Comparison of ENCODE assay signal across 13 cellular contexts in the genomic region with DNA sequence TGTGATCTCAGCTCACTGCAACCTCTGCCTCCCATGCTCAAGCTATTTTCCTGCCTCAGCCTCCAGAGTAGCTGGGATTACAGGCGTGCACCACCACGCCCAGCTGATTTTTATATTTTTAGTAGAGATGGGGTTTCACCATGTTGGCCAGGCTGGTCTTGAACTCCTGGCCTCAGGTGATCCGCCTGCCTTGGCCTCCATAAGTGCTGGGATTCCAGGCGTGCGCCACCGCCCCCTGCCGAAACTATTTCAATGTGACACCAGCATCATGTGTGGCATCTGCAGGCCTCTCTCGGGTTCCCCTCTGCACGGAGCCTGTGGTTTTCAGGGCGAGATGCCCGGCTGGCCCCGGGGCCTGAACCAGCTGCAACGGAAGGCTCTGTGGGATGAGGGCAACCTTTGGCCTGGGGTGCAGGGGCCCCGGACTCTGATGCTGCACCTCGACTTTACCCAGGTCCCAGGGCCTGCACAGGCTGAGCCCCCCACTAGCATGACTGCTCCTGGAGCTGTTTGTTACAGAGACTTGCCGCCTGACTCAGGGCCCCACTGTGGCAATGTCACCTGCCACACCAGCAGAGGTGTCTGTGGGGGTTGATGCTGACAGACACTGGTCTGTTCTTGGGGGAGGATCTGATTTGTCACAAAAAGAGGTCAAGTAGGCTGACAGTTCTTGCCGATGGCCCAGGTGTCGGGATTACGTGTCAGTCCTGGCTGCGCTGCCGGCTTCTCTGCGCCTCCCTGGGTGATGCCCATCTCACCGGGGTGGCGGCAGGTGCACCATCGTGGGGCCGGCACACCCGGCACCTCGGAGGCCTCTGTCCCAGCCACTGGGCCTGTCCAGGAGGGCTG. TPM values are rescaled to one million over a fixed set of nuclear protein-coding genes. Genes with fewer than 3 reads are reported as not detected.
A peak's percentile ranks its signal among the peaks of the same experiment; 100 is the strongest.
DNase-seq lines count a peak whose midpoint lies in the region; FAIRE-seq and TF ChIP-seq lines count a peak whose summit lies in the region.
"Had no signal": no experiment of that assay in that cellular context is flagged by ENCODE, and none has a peak within 500 bp of the region (broad histone marks: within the 10 kb centered on the region; RNA-seq: fewer than 3 reads in every experiment).

No MANE protein-coding gene starts in this region.

- peak overlapping the region in 2 of 8 donors; percentile 26 to 57 for H3K27ac Mint-ChIP-seq in CD8-positive, alpha-beta memory T cell
- H3K27ac Mint-ChIP-seq: stimulated activated naive CD8-positive, alpha-beta T cell treated with anti-CD3 and anti-CD28 coated beads, Interleukin-15, Interleukin-2, amounts not matched to agents 100 ng/mL and 50 ng/mL, for 24 hours had no signal

- H3K27ac ChIP-seq in SJCRH30 = no peak overlapping the region
- H3K27ac ChIP-seq in CD8-positive, alpha-beta memory T cell (ENCODE audit: low read depth, low read length) = no peak overlapping the region

- H3K4me1 ChIP-seq in SJCRH30 = peaks cover 6% of the 10 kb centered on the region; the same call in 1 of the 2 replicates
- peaks cover 4% of the 10 kb centered on the region for H3K4me1 ChIP-seq in CD8-positive, alpha-beta memory T cell (ENCODE audit: insufficient read depth, low read length)

- H3K36me3 ChIP-seq in SJCRH30 = no peaks in the 10 kb centered on the region
- H3K36me3 ChIP-seq in CD8-positive, alpha-beta memory T cell (ENCODE audit: insufficient read depth, low read length) = no peaks in the 10 kb centered on the region

- in situ Hi-C loops in GM13977 (cut with MboI; ENCODE audit: low pct_unique_long_range_greater_than_20kb, low sequenced_read_pairs, unreplicated experiment) = loop anchor here (10.0 kb wide), 1 partner anchor 204 kb away; no protein-coding TSS in a partner anchor

- POLR2A ChIA-PET in CD8-positive, alpha-beta memory T cell (lab: Charles Lee) = interaction anchor here (0.6 kb wide), 1 partner anchor 17 kb away, joined by 3 read pairs; a partner anchor contains a TSS

- H3K4me3 ChIP-seq in AG09309 (ENCODE audit: control insufficient read depth, low read depth, low read length) (no peak overlapping the region), SJCRH30 (no peak overlapping the region), foreskin fibroblast (ENCODE audit: low read depth in 1 of 2, low read length in 2 of 2) (no peak overlapping the region)
- H3K4me3 ChIP-seq in CD8-positive, alpha-beta memory T cell (ENCODE audit: low read length) = no peak overlapping the region

- no peaks in the 10 kb centered on the region for H3K9me3 Mint-ChIP-seq in CD8-positive, alpha-beta memory T cell
- H3K9me3 Mint-ChIP-seq: stimulated activated naive CD8-positive, alpha-beta T cell treated with anti-CD3 and anti-CD28 coated beads, Interleukin-15, Interleukin-2, amounts not matched to agents 100 ng/mL and 50 ng/mL, for 24 hours had no signal

- no peaks in the 10 kb centered on the region for H3K36me3 Mint-ChIP-seq in CD8-positive, alpha-beta memory T cell

- no peak for DNase-seq in AG09309 (ENCODE audit: low read depth)
- DNase-seq in GM13977 (ENCODE audit: low spot score) = peak; percentile 55
- DNase-seq in SJCRH30 = peak; percentile 83 to 86
- DNase-seq in foreskin fibroblast = peak in 1 of 2 donors; percentile 57
- no peak for DNase-seq in H54 (ENCODE audit: insufficient read length, low spot score)
- DNase-seq in NCI-H524 treated with DMSO at 0.1 percent for 48 hours (lab: John Stamatoyannopoulos, UW) = no peak
- no peak for DNase-seq in cerebellum (ENCODE audit: low spot score)
- DNase-seq in CD8-positive, alpha-beta memory T cell = no peak
- DNase-seq: central memory CD4-positive, alpha-beta T cell; GOT3; nucleus accumbens; T-helper 9 cell had no signal

- no peak for FAIRE-seq in H54 (lab: Jason Lieb, UNC)

- TF ChIP-seq POLR2A in H54 (IDR thresholded peaks at IDR 0.05; ENCODE audit: low read depth, low read length) = no peak

- peak; percentile 19 for TF ChIP-seq CTCF in AG09309 (IDR thresholded peaks at IDR 0.05; ENCODE audit: control insufficient read depth, insufficient read depth, low read depth, low read length, missing control alignments)
- TF ChIP-seq CTCF in GM13977 (IDR thresholded peaks at IDR 0.05; ENCODE audit: extremely low read depth, insufficient read depth, missing control alignments) = peak; percentile 42
- TF ChIP-seq CTCF in foreskin fibroblast (IDR thresholded peaks at IDR 0.05; ENCODE audit: low read depth, low read length) = peak; percentile 15

- peaks cover 3 to 6% (median 3%) of the 10 kb centered on the region in 3 donors for H3K4me1 Mint-ChIP-seq in CD8-positive, alpha-beta memory T cell

- 0 out of 2 replicates have a peak, but pooled peaks cover 5% of the 10 kb centered on the region for H3K27me3 ChIP-seq in SJCRH30
- H3K27me3 ChIP-seq in CD8-positive, alpha-beta memory T cell (ENCODE audit: insufficient read depth, low read length, poor library complexity, severe bottlenecking) = no peaks in the 10 kb centered on the region

- H3K27me3 Mint-ChIP-seq in CD8-positive, alpha-beta memory T cell = peaks cover 11 to 25% of the 10 kb centered on the region in 2 donors

- H3K9me3 ChIP-seq in SJCRH30 (replicated peaks) = no peaks in the 10 kb centered on the region
- H3K9me3 ChIP-seq in CD8-positive, alpha-beta memory T cell (ENCODE audit: low read length) = no peaks in the 10 kb centered on the region

- H3K4me3 Mint-ChIP-seq in CD8-positive, alpha-beta memory T cell = no peak overlapping the region
- H3K4me3 Mint-ChIP-seq: stimulated activated naive CD8-positive, alpha-beta T cell treated with anti-CD3 and anti-CD28 coated beads, Interleukin-15, Interleukin-2, amounts not matched to agents 100 ng/mL and 50 ng/mL, for 24 hours had no signal

- CTCF ChIA-PET in CD8-positive, alpha-beta memory T cell (lab: Charles Lee) = interaction anchor here (1.0 to 1.4 kb wide), 8 partner anchors 8 to 205 kb away, joined by 3 to 7 read pairs (median 4); no protein-coding TSS in a partner anchor

RNA-seq across cellular contexts. Expression of a gene that starts 8.6 kb away (rescaled TPM):
- total RNA-seq in SJCRH30 (2014; rRNA removed; shearing (Covaris generic)) = 1.0 and 1.4 TPM in 2 replicates
- total RNA-seq in cerebellum = not detected
- not detected for total RNA-seq in CD8-positive, alpha-beta memory T cell
- not detected for polyA plus RNA-seq in CD8-positive, alpha-beta memory T cell

RNA-seq across cellular contexts. Expression of a gene that starts 16.8 kb away (rescaled TPM):
- total RNA-seq in SJCRH30 (2014; rRNA removed; shearing (Covaris generic)) = 0.36 and 1.1 TPM in 2 replicates
- 3.4 TPM for total RNA-seq in cerebellum
- total RNA-seq in CD8-positive, alpha-beta memory T cell = 1 to 10 TPM in 1 of 2 experiments, under 1 TPM in 1; 0.49 to 1.1 TPM
- 1.9 TPM for polyA plus RNA-seq in CD8-positive, alpha-beta memory T cell

RNA-seq across cellular contexts. Expression of a gene that starts 21.2 kb away (rescaled TPM):
- total RNA-seq in SJCRH30 (2014; rRNA removed; shearing (Covaris generic)) = 8.0 and 8.3 TPM in 2 replicates
- total RNA-seq in cerebellum = not detected
- total RNA-seq in CD8-positive, alpha-beta memory T cell = not detected
- polyA plus RNA-seq in CD8-positive, alpha-beta memory T cell = not detected

RNA-seq across cellular contexts. Expression of a gene that starts 33.0 kb away (rescaled TPM):
- 4.8 and 6.3 TPM in 2 replicates for total RNA-seq in SJCRH30 (2014; rRNA removed; shearing (Covaris generic))
- not detected for total RNA-seq in cerebellum
- total RNA-seq in CD8-positive, alpha-beta memory T cell = 100 to 1,000 TPM; 186 to 190 TPM
- polyA plus RNA-seq in CD8-positive, alpha-beta memory T cell = 193 TPM

Comparison
In these comparisons a context has a peak if more than half of its experiments do, and no peak if none do; other contexts are left out.
1. DNase-seq: peak in GM13977 (single experiment) and SJCRH30 (2 of 2); none in AG09309 (single experiment), H54 (single experiment), NCI-H524 treated with DMSO at 0.1 percent for 48 hours (single experiment), cerebellum (single experiment) and CD8-positive, alpha-beta memory T cell (0 of 5).
2. Peak in every context shown above with its lines, with median percentiles within 50 percentile points of each other: CTCF ChIP-seq.